15 cellular contexts compared by ENCODE assay signal in genomic region chr2:118670281-118670680, GRCh38.
A peak's percentile ranks its signal among the peaks of the same experiment; 100 is the strongest.
DNase-seq lines count a peak whose midpoint lies in the region; TF ChIP-seq lines count a peak whose summit lies in the region.
"Had no signal": no experiment of that assay in that cellular context is flagged by ENCODE, and none has a peak within 500 bp of the region (broad histone marks: within the 10 kb centered on the region; RNA-seq: fewer than 3 reads in every experiment).

No MANE protein-coding gene starts in this region.

- no peak overlapping the region for H3K4me3 ChIP-seq in AG10803 (ENCODE audit: low read length)
- no peak overlapping the region for H3K4me3 ChIP-seq in SK-N-SH (ENCODE audit: low read depth in 2 of 2, low read length in 1 of 2)
- H3K4me3 ChIP-seq in fibroblast of mammary gland (ENCODE audit: control insufficient read depth, low read depth, low read length), result no peak overlapping the region
- H3K4me3 ChIP-seq in osteoblast (ENCODE audit: insufficient read depth, low read length), result no peak overlapping the region
- H3K4me3 ChIP-seq in endodermal cell (ENCODE audit: low read length), result no peak overlapping the region
- no peak overlapping the region for H3K4me3 ChIP-seq in thyroid gland (replicated peaks in 1 of 3)

- peaks cover 2% of the 10 kb centered on the region for H3K27me3 Mint-ChIP-seq in endodermal cell (ENCODE audit: insufficient read depth)

- TF ChIP-seq POLR2A in thyroid gland (IDR thresholded peaks at IDR 0.05), result no peak

- H3K36me3 Mint-ChIP-seq in endodermal cell (ENCODE audit: low read depth), result no peaks in the 10 kb centered on the region

- H3K79me2 ChIP-seq in SK-N-SH (ENCODE audit: insufficient read depth) (no peaks in the 10 kb centered on the region), osteoblast (ENCODE audit: insufficient read depth, low read length) (no peaks in the 10 kb centered on the region)

- H4K20me1 ChIP-seq in SK-N-SH (ENCODE audit: insufficient read depth), result no peaks in the 10 kb centered on the region
- H4K20me1 ChIP-seq in osteoblast (ENCODE audit: insufficient read depth, low read length), result no peaks in the 10 kb centered on the region

- H3K4me3 Mint-ChIP-seq in endodermal cell, result no peak overlapping the region

- H3K27me3 ChIP-seq in SK-N-SH (ENCODE audit: insufficient read depth) (no peaks in the 10 kb centered on the region), osteoblast (ENCODE audit: insufficient read depth, low read length) (no peaks in the 10 kb centered on the region), endodermal cell (ENCODE audit: control insufficient read depth, insufficient read depth, low read length, poor library complexity, severe bottlenecking) (no peaks in the 10 kb centered on the region), thyroid gland (no peaks in the 10 kb centered on the region)

- peaks cover 20 to 27% of the 10 kb centered on the region in 2 experiments for H3K4me1 ChIP-seq in SK-N-SH (ENCODE audit: control insufficient read depth in 1 of 2, insufficient read depth in 2 of 2, low read depth in 1 of 2, low read length in 1 of 2)
- H3K4me1 ChIP-seq in osteoblast (ENCODE audit: insufficient read depth, low read length), result peaks cover 49% of the 10 kb centered on the region
- H3K4me1 ChIP-seq in endodermal cell (ENCODE audit: control insufficient read depth, insufficient read depth, low read length), result no peaks in the 10 kb centered on the region
- H3K4me1 ChIP-seq in thyroid gland, result peaks cover 7 to 16% of the 10 kb centered on the region in 2 donors

- H3K9ac ChIP-seq in SK-N-SH (peak overlapping the region; percentile 78; the same call in 1 of the 2 replicates), endodermal cell (ENCODE audit: extremely low read depth, low read length, poor library complexity, severe bottlenecking) (no peak overlapping the region)

- 39% methylated on average over 2 of the region's 2 CpGs for WGBS in SK-N-SH (ENCODE audit: low lambda C conversion rate)
- 96 to 100% methylated on average over 2 of the region's 2 CpGs for WGBS in endodermal cell (ENCODE audit: insufficient coverage in 1 of 2, insufficient read length in 1 of 2), 2 experiments
- WGBS in thyroid gland, 2 donors, result 80 to 81% methylated on average over 2 of the region's 2 CpGs

- no peaks in the 10 kb centered on the region for H3K9me3 Mint-ChIP-seq in endodermal cell

- CTCF ChIA-PET in SK-N-SH (lab: Yijun Ruan, JAX), result interaction anchor here (0.8 kb wide), 1 partner anchor 144 kb away, joined by 3 read pairs; no protein-coding TSS in a partner anchor

- TF ChIP-seq RAD21 in SK-N-SH (IDR thresholded peaks at IDR 0.05; ENCODE audit: low read length), result no peak

- H3K9me3 ChIP-seq in SK-N-SH (no peaks in the 10 kb centered on the region), osteoblast (ENCODE audit: low read depth, low read length) (no peaks in the 10 kb centered on the region), endodermal cell (ENCODE audit: control insufficient read depth, low read length) (no peaks in the 10 kb centered on the region), thyroid gland (no peaks in the 10 kb centered on the region)

- peak; percentile 50 for DNase-seq in AG10803 (ENCODE audit: low read depth)
- DNase-seq in SK-N-SH, result no peak
- peak; percentile 77 for DNase-seq in fibroblast of mammary gland (ENCODE audit: low read depth)
- no peak for DNase-seq in osteoblast (ENCODE audit: insufficient read length, low spot score, missing footprints)
- no peak for DNase-seq in iPS-NIHi11 (ENCODE audit: low spot score)
- no peak for DNase-seq in endodermal cell
- DNase-seq in NCI-H187 (lab: John Stamatoyannopoulos, UW), result no peak
- no peak for DNase-seq in thyroid gland
- DNase-seq: AML-193, COR-L47, Karpas-422, NCI-H1105, NCI-H1694 treated with DMSO at 0.1 percent for 48 hours, NCI-H526 treated with DMSO at 0.1 percent for 48 hours, SHP77 had no signal

- H3K27ac Mint-ChIP-seq in endodermal cell, result no peak overlapping the region

- no peaks in the 10 kb centered on the region for H3K9me2 ChIP-seq in SK-N-SH

- TF ChIP-seq EP300 in SK-N-SH (IDR thresholded peaks at IDR 0.05; ENCODE audit: borderline replicate concordance in 1 of 2, low read depth in 1 of 2, low read length in 1 of 2), result no peak

- H3K36me3 ChIP-seq in SK-N-SH (replicated peaks in 1 of 2; ENCODE audit: control insufficient read depth in 1 of 2, insufficient read depth in 2 of 2, low read length in 1 of 2) (no peaks in the 10 kb centered on the region), osteoblast (ENCODE audit: insufficient read depth, low read length) (no peaks in the 10 kb centered on the region), endodermal cell (ENCODE audit: control insufficient read depth, insufficient read depth, low read length) (no peaks in the 10 kb centered on the region), thyroid gland (no peaks in the 10 kb centered on the region)

- POLR2A ChIA-PET in SK-N-SH (lab: Yijun Ruan, JAX), result no interaction called here

- H3F3A ChIP-seq in SK-N-SH (replicated peaks; ENCODE audit: insufficient read depth), result peaks cover 48% of the 10 kb centered on the region

- intact Hi-C loops in thyroid gland (cut with DNase I), result no loop called here

- TF ChIP-seq CTCF in AG10803 (conservative IDR thresholded peaks at IDR 0.05; ENCODE audit: low read length) (no peak), SK-N-SH (IDR thresholded peaks at IDR 0.05) (no peak), fibroblast of mammary gland (conservative IDR thresholded peaks at IDR 0.05; ENCODE audit: control insufficient read depth, insufficient read depth, low read depth, low read length) (no peak), osteoblast (IDR thresholded peaks at IDR 0.05; ENCODE audit: extremely low read depth, low read depth, low read length) (no peak), endodermal cell (conservative IDR thresholded peaks at IDR 0.05) (no peak), thyroid gland (IDR thresholded peaks at IDR 0.05) (no peak)

- peaks cover 2% of the 10 kb centered on the region for H3K4me1 Mint-ChIP-seq in endodermal cell

- H3K27ac ChIP-seq in SK-N-SH (ENCODE audit: low read depth in 2 of 2, low read length in 1 of 2), result peak overlapping the region; percentile 81 to 98
- H3K27ac ChIP-seq in osteoblast (ENCODE audit: low read depth, low read length), result peak overlapping the region; percentile 99
- no peak overlapping the region for H3K27ac ChIP-seq in endodermal cell (ENCODE audit: low read depth, low read length)
- no peak overlapping the region for H3K27ac ChIP-seq in thyroid gland

- H2AFZ ChIP-seq in SK-N-SH (ENCODE audit: low read depth) (no peak overlapping the region), osteoblast (ENCODE audit: low read length) (no peak overlapping the region)

- H3K4me2 ChIP-seq in SK-N-SH, result peak overlapping the region; percentile 79; the same call in 1 of the 2 replicates
- H3K4me2 ChIP-seq in osteoblast (ENCODE audit: insufficient read depth, low read length), result peak overlapping the region; percentile 20

TF ChIP-seq in SK-N-SH, 30 proteins besides CTCF, POLR2A, EP300 and RAD21:
- TF ChIP-seq JUND (IDR thresholded peaks at IDR 0.05) (no peak), POLR2AphosphoS5 (IDR thresholded peaks at IDR 0.05; ENCODE audit: low read depth, low read length) (no peak), REST (IDR thresholded peaks at IDR 0.05; ENCODE audit: low read depth, low read length) (no peak), EZH2phosphoT487 (IDR thresholded peaks at IDR 0.05; ENCODE audit: borderline replicate concordance, low read depth) (no peak), YY1 (IDR thresholded peaks at IDR 0.05; ENCODE audit: low read depth) (no peak)

Comparison
In these comparisons a context has a peak if more than half of its experiments do, and no peak if none do; other contexts are left out.
1. DNase-seq: peak in AG10803 (single experiment) and fibroblast of mammary gland (single experiment); none in SK-N-SH (single experiment), osteoblast (single experiment), iPS-NIHi11 (single experiment), endodermal cell (single experiment), NCI-H187 (0 of 2) and thyroid gland (0 of 2).
2. H3K27ac ChIP-seq: peak in SK-N-SH (2 of 2) and osteoblast (single experiment); none in endodermal cell (single experiment) and thyroid gland (0 of 3).